ENCODE assay signal across 9 cellular contexts in genomic region chr12:53591301-53592206, GRCh38. TPM values are rescaled to one million over a fixed set of nuclear protein-coding genes. Genes with fewer than 3 reads are reported as not detected.
DNase-seq lines count a peak whose midpoint lies in the region; ATAC-seq, FAIRE-seq and TF ChIP-seq lines count a peak whose summit lies in the region.
"Had no signal": no experiment of that assay in that cellular context is flagged by ENCODE, and none has a peak within 500 bp of the region (broad histone marks: within the 10 kb centered on the region; RNA-seq: fewer than 3 reads in every experiment).

No MANE protein-coding gene starts in this region.

- intact Hi-C loops in MCF 10A (cut with micrococcal nuclease) (no loop called here), left colon (cut with DNase I, micrococcal nuclease) (no loop called here)

- H4K20me1 ChIP-seq in Loucy (ENCODE audit: insufficient read depth, low read length, poor library complexity, severe bottlenecking) = no peaks in the 10 kb centered on the region

- H3K4me1 Mint-ChIP-seq in MCF 10A (ENCODE audit: insufficient read depth, unreplicated experiment) = peaks cover 12% of the 10 kb centered on the region
- H3K4me1 Mint-ChIP-seq in stimulated activated memory B cell treated with anti-CD40 and anti-IgM and Interleukin-4, amounts not matched to agents 10 μg/mL and 1 μg/mL and 100 μg/mL, for 72 hours = peaks cover 11% of the 10 kb centered on the region

- CTCF ChIA-PET in MCF 10A (lab: Yijun Ruan, JAX) = interaction anchor here (0.6 to 1.7 kb wide), 4 partner anchors 9 to 84 kb away, joined by 3 to 6 read pairs (median 3); partner anchors contain the start of gene ATP5MC2

- peaks cover 13% of the 10 kb centered on the region for H3K36me3 Mint-ChIP-seq in MCF 10A (ENCODE audit: insufficient read depth, unreplicated experiment)
- H3K36me3 Mint-ChIP-seq in stimulated activated memory B cell treated with anti-CD40 and anti-IgM and Interleukin-4, amounts not matched to agents 10 μg/mL and 1 μg/mL and 100 μg/mL, for 72 hours = peaks cover 4% of the 10 kb centered on the region

- no peaks in the 10 kb centered on the region for H3K27me3 Mint-ChIP-seq in MCF 10A (ENCODE audit: insufficient read depth, unreplicated experiment)
- H3K27me3 Mint-ChIP-seq in stimulated activated memory B cell treated with anti-CD40 and anti-IgM and Interleukin-4, amounts not matched to agents 10 μg/mL and 1 μg/mL and 100 μg/mL, for 72 hours = no peaks in the 10 kb centered on the region

- H3K9me3 ChIP-seq in Loucy (ENCODE audit: insufficient read depth, low read depth, low read length) = no peaks in the 10 kb centered on the region
- H3K9me3 ChIP-seq in skeletal muscle tissue (ENCODE audit: control insufficient read depth in 3 of 3, low read length in 3 of 3) = no peaks in the 10 kb centered on the region

- no peaks in the 10 kb centered on the region; the same call in 1 of the 2 replicates for H3F3A ChIP-seq in Loucy (ENCODE audit: low read depth)

- ATAC-seq in left colon (peak; percentile 74), GM21576 (IDR thresholded peaks at IDR 0.05; ENCODE audit: unreplicated experiment) (no peak)
- no peak for ATAC-seq in stimulated activated memory B cell treated with anti-CD40 and anti-IgM and Interleukin-4, amounts not matched to agents 10 μg/mL and 1 μg/mL and 100 μg/mL, for 72 hours

- H3K79me2 ChIP-seq in Loucy (ENCODE audit: insufficient read depth, low read length) = peaks cover 5% of the 10 kb centered on the region; the same call in 1 of the 2 replicates

- BruUV-seq in MCF 10A (replicated peaks; lab: Mats Ljungman, UMichigan) = no TSS peak

- H3K27ac Mint-ChIP-seq in MCF 10A (ENCODE audit: low read depth, unreplicated experiment) = peak overlapping the region; percentile 27
- H3K27ac Mint-ChIP-seq in stimulated activated memory B cell treated with anti-CD40 and anti-IgM and Interleukin-4, amounts not matched to agents 10 μg/mL and 1 μg/mL and 100 μg/mL, for 72 hours = no peak overlapping the region

- POLR2A ChIA-PET in MCF 10A (lab: Yijun Ruan, JAX) = interaction anchor here (0.7 to 1.4 kb wide), 4 partner anchors 12 to 1870 kb away, joined by 3 to 4 read pairs (median 4); no protein-coding TSS in a partner anchor

- H3K4me1 ChIP-seq in Loucy (ENCODE audit: insufficient read depth, low read length, poor library complexity, severe bottlenecking) = peaks cover 32% of the 10 kb centered on the region
- peaks cover 11 to 21% (median 11%) of the 10 kb centered on the region in 3 donors for H3K4me1 ChIP-seq in skeletal muscle tissue (ENCODE audit: control insufficient read depth in 3 of 3, insufficient read depth in 3 of 3, low read length in 3 of 3)

- H3K9me3 Mint-ChIP-seq in MCF 10A (ENCODE audit: unreplicated experiment) = no peaks in the 10 kb centered on the region
- H3K9me3 Mint-ChIP-seq in stimulated activated memory B cell treated with anti-CD40 and anti-IgM and Interleukin-4, amounts not matched to agents 10 μg/mL and 1 μg/mL and 100 μg/mL, for 72 hours = no peaks in the 10 kb centered on the region

- H3K4me2 ChIP-seq in Loucy (ENCODE audit: low read depth, low read length, poor library complexity, severe bottlenecking) = peak overlapping the region; percentile 14

- H3K9ac ChIP-seq in Loucy (ENCODE audit: low read depth, low read length, poor library complexity, severe bottlenecking) (no peak overlapping the region), skeletal muscle tissue (ENCODE audit: low read depth in 1 of 3, low read length in 3 of 3) (peak overlapping the region in 2 of 3 donors; percentile 26 to 57)

- TF ChIP-seq CTCF in Loucy (conservative IDR thresholded peaks at IDR 0.05; ENCODE audit: low read length) (no peak), MCF 10A (IDR thresholded peaks at IDR 0.05; ENCODE audit: unreplicated experiment) (no peak)

- H2AFZ ChIP-seq in Loucy (ENCODE audit: low read length) = no peak overlapping the region

- H3K4me3 ChIP-seq in Loucy (ENCODE audit: low read length, poor library complexity, severe bottlenecking) (no peak overlapping the region), skeletal muscle tissue (ENCODE audit: low read length in 3 of 3) (peak overlapping the region in 1 of 3 donors; percentile 26)

- no peak overlapping the region for H3K4me3 Mint-ChIP-seq in MCF 10A (ENCODE audit: unreplicated experiment)
- H3K4me3 Mint-ChIP-seq in stimulated activated memory B cell treated with anti-CD40 and anti-IgM and Interleukin-4, amounts not matched to agents 10 μg/mL and 1 μg/mL and 100 μg/mL, for 72 hours = no peak overlapping the region

- H3K27ac ChIP-seq in skeletal muscle tissue (ENCODE audit: low read depth, low read length) = peak overlapping the region; percentile 26

- H3K36me3 ChIP-seq in Loucy (ENCODE audit: insufficient read depth, low read length) = no peaks in the 10 kb centered on the region
- H3K36me3 ChIP-seq in skeletal muscle tissue (ENCODE audit: control insufficient read depth in 3 of 3, insufficient read depth in 3 of 3, low read length in 3 of 3) = no peaks in the 10 kb centered on the region

- DNase-seq in MCF 10A (ENCODE audit: unreplicated experiment) (no peak), left colon (no peak), frontal cortex (ENCODE audit: low spot score in 2 of 2) (no peak)
- DNase-seq in activated CD8-positive, alpha-beta memory T cell treated with anti-CD3 and anti-CD28 coated beads, Interleukin-2, amount 50 U/mL, for 4 hours = no peak
- DNase-seq: activated naive CD4-positive, alpha-beta T cell had no signal

- no peaks in the 10 kb centered on the region for H3K9me2 ChIP-seq in Loucy (replicated peaks; ENCODE audit: low read depth, low read length)

- no peaks in the 10 kb centered on the region for H3K27me3 ChIP-seq in Loucy (ENCODE audit: insufficient read depth, low read length, poor library complexity, severe bottlenecking)
- no peaks in the 10 kb centered on the region for H3K27me3 ChIP-seq in skeletal muscle tissue (ENCODE audit: control insufficient read depth in 3 of 3, insufficient read depth in 3 of 3, low read length in 3 of 3)

- no peak for FAIRE-seq in frontal cortex (lab: Jason Lieb, UNC)

RNA-seq across cellular contexts. Expression of gene ATF7, which starts 34.6 kb away (rescaled TPM):
- total RNA-seq in MCF 10A (2022) (39.6 and 40.8 TPM in 2 replicates), left colon (10 to 100 TPM; 38.3 to 39.2 TPM), skeletal muscle tissue (26.6 TPM), frontal cortex (4.1 TPM)
